Comparison of ENCODE assay signal across 17 cellular contexts in the genomic region with DNA sequence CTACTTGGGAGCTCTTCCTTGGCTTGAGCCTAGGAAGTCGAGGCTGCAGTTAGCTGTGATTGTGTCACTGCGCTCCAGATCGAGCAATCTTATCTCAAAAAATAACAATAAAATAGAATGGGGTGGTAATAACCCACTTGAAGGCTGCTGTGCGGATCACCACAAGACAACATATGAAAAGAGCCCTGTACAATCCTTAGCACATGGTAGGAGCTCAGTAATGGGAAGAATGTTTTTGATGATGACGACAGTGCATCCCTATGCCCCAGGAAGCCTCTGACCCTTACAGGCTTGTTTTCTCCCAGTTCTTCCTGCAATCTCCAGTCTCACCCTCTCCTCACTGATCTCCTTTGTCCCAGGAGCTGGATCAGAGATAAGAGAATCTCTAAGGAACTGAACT. TPM values are rescaled to one million over a fixed set of nuclear protein-coding genes. Genes with fewer than 3 reads are reported as not detected.
DNase-seq lines count a peak whose midpoint lies in the region; ATAC-seq and TF ChIP-seq lines count a peak whose summit lies in the region.
"Had no signal": no experiment of that assay in that cellular context is flagged by ENCODE, and none has a peak within 500 bp of the region (broad histone marks: within the 10 kb centered on the region; RNA-seq: fewer than 3 reads in every experiment).

No MANE protein-coding gene starts in this region.

- H3K4me1 ChIP-seq in left ventricle myocardium inferior = peaks cover 34% of the 10 kb centered on the region
- peaks cover 57% of the 10 kb centered on the region for H3K4me1 ChIP-seq in osteoblast (ENCODE audit: insufficient read depth, low read length)
- H3K4me1 ChIP-seq in tibial artery = peaks cover 0 to 34% (median 15%) of the 10 kb centered on the region in 4 donors
- H3K4me1 ChIP-seq: BLaER1, HAP-1 had no signal

- H3K27ac ChIP-seq in left ventricle myocardium inferior (replicated peaks) (peak overlapping the region; percentile 2), osteoblast (ENCODE audit: low read depth, low read length) (peak overlapping the region; percentile 12), tibial artery (peak overlapping the region; percentile 73 to 80)
- H3K27ac ChIP-seq: 22Rv1, BLaER1, C4-2B had no signal

- TF ChIP-seq CTCF in left ventricle myocardium inferior (IDR thresholded peaks at IDR 0.05; ENCODE audit: borderline replicate concordance) (no peak), osteoblast (IDR thresholded peaks at IDR 0.05; ENCODE audit: extremely low read depth, low read depth, low read length) (no peak), tibial artery (IDR thresholded peaks at IDR 0.05) (no peak)

- H3K27me3 ChIP-seq in left ventricle myocardium inferior (ENCODE audit: low read depth) (no peaks in the 10 kb centered on the region), osteoblast (ENCODE audit: insufficient read depth, low read length) (no peaks in the 10 kb centered on the region), tibial artery (no peaks in the 10 kb centered on the region)
- H3K27me3 ChIP-seq: BLaER1 had no signal

- intact Hi-C loops in left ventricle myocardium inferior (cut with micrococcal nuclease) (no loop called here), cardiac septum (cut with DNase I) (no loop called here), tibial artery (cut with DNase I; ENCODE audit: low total_unique reads) (no loop called here)

- no peak overlapping the region for H2AFZ ChIP-seq in osteoblast (ENCODE audit: low read length)

- H3K4me3 ChIP-seq in left ventricle myocardium inferior (no peak overlapping the region), osteoblast (ENCODE audit: insufficient read depth, low read length) (no peak overlapping the region), tibial artery (no peak overlapping the region)
- H3K4me3 ChIP-seq: BLaER1, HAP-1 had no signal

- no peak for ATAC-seq in activated CD4-positive, CD25-positive, alpha-beta regulatory T cell treated with anti-CD3 and anti-CD28 coated beads, Interleukin-2, amount 50 U/mL, for 24 hours
- ATAC-seq: CD8-positive, alpha-beta T cell had no signal

- no peak overlapping the region for H3K4me2 ChIP-seq in osteoblast (ENCODE audit: insufficient read depth, low read length)
- H3K4me2 ChIP-seq: BLaER1 had no signal

- H4K20me1 ChIP-seq in osteoblast (ENCODE audit: insufficient read depth, low read length) = peaks cover 59% of the 10 kb centered on the region
- H4K20me1 ChIP-seq: BLaER1 had no signal

- H3K79me2 ChIP-seq in osteoblast (ENCODE audit: insufficient read depth, low read length) = peaks cover 92% of the 10 kb centered on the region

- H3K9me3 ChIP-seq in left ventricle myocardium inferior (replicated peaks) = no peaks in the 10 kb centered on the region
- no peaks in the 10 kb centered on the region for H3K9me3 ChIP-seq in osteoblast (ENCODE audit: low read depth, low read length)
- H3K9me3 ChIP-seq in tibial artery = no peaks in the 10 kb centered on the region
- H3K9me3 ChIP-seq: BLaER1, Caco-2 had no signal

- no peaks in the 10 kb centered on the region for H3K36me3 ChIP-seq in left ventricle myocardium inferior
- peaks cover 95% of the 10 kb centered on the region for H3K36me3 ChIP-seq in osteoblast (ENCODE audit: insufficient read depth, low read length)
- peaks cover 0 to 21% (median 11%) of the 10 kb centered on the region in 3 donors for H3K36me3 ChIP-seq in tibial artery

- no peak for DNase-seq in left ventricle myocardium inferior
- no peak for DNase-seq in cardiac septum (ENCODE audit: low spot score)
- no peak for DNase-seq in osteoblast (ENCODE audit: insufficient read length, low spot score, missing footprints)
- DNase-seq in tibial artery = no peak
- DNase-seq in NCI-H2029 (lab: John Stamatoyannopoulos, UW) = no peak
- DNase-seq: Caco-2; CD4-positive, CD25-positive, alpha-beta regulatory T cell; CD8-positive, alpha-beta T cell; DMS153; DND-41; GOT3 had no signal

RNA-seq across cellular contexts. Expression of a gene that starts 15.5 kb away (rescaled TPM):
- total RNA-seq in left ventricle myocardium inferior (8.8 TPM), cardiac septum (5.2 TPM), osteoblast (30.4 and 62.5 TPM in 2 replicates)
- total RNA-seq: B cell; CD4-positive, CD25-positive, alpha-beta regulatory T cell; CD8-positive, alpha-beta T cell had no signal

RNA-seq across cellular contexts. Expression of a gene that starts 30.2 kb away (rescaled TPM):
- total RNA-seq in left ventricle myocardium inferior (38.7 TPM), cardiac septum (39.9 TPM), osteoblast (19.9 and 22.7 TPM in 2 replicates)

Comparison
In these comparisons a context has a peak if more than half of its experiments do, and no peak if none do; other contexts are left out.
1. H3K27ac ChIP-seq: peak in every context shown above with its lines; median percentile 76 in tibial artery; 12 in osteoblast; 2 in left ventricle myocardium inferior.